In the genomic region with DNA sequence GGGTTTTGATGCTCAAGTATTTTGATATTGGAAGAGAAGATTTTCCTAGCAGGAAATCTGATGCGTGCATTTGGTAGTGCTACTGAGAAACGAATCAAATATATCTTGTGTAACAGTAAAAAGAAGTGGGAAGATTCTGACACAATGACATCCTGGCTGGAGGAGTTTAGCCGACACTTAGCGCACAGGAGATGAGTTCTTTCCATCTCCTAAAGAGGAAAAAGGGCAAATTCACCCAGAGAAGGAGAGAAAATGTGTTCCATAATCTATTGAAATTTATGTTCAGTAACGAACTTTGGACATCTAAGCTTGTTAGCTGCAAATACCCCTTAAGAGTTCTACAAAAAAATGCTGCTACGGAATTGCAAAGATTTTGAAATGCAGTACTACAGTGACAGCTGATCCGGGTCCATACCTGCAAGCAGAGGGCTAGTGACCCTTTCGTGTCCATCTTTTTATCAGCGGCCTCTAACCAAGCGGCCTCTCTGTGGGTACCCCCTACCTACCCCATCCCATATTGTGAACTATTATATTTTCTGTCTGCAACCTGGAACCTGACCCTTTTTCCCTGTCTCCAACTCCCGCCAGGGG, we compare ENCODE assay signal across 8 cellular contexts. TPM values are rescaled to one million over a fixed set of nuclear protein-coding genes. Genes with fewer than 3 reads are reported as not detected.
A peak's percentile ranks its signal among the peaks of the same experiment; 100 is the strongest.
DNase-seq lines count a peak whose midpoint lies in the region; ATAC-seq and TF ChIP-seq lines count a peak whose summit lies in the region.

No MANE protein-coding gene starts in this region.

- peaks cover 16% of the 10 kb centered on the region for H3K36me3 ChIP-seq in iPS-15b (ENCODE audit: control insufficient read depth, insufficient read depth, low read length)

- H3K27me3 ChIP-seq in iPS-15b (ENCODE audit: control insufficient read depth, insufficient read depth, low read length): no peaks in the 10 kb centered on the region

- H3K4me3 ChIP-seq in HFF-Myc (replicated peaks; ENCODE audit: low read depth, low read length) (peak overlapping the region; percentile 78), iPS-15b (ENCODE audit: low read depth, low read length) (peak overlapping the region; percentile 77)

- no peaks in the 10 kb centered on the region for H3K27me3 Mint-ChIP-seq in activated CD8-positive, alpha-beta T cell treated with anti-CD3 and anti-CD28 coated beads, Interleukin-2, amount 10 ng/mL, durations not matched to agents 7 days and 5 days (ENCODE audit: low read depth)
- no peaks in the 10 kb centered on the region for H3K27me3 Mint-ChIP-seq in stimulated activated memory B cell treated with anti-CD40 and anti-IgM and Interleukin-4, amounts not matched to agents 10 μg/mL and 1 μg/mL and 100 μg/mL, for 72 hours

- peak overlapping the region; percentile 90 for H3K4me3 Mint-ChIP-seq in activated CD8-positive, alpha-beta T cell treated with anti-CD3 and anti-CD28 coated beads, Interleukin-2, amount 10 ng/mL, durations not matched to agents 7 days and 5 days
- H3K4me3 Mint-ChIP-seq in stimulated activated memory B cell treated with anti-CD40 and anti-IgM and Interleukin-4, amounts not matched to agents 10 μg/mL and 1 μg/mL and 100 μg/mL, for 72 hours: peak overlapping the region; percentile 93

- POLR2A ChIA-PET in activated CD8-positive, alpha-beta T cell treated with anti-CD3 and anti-CD28 coated beads, Interleukin-2, amount 10 ng/mL, durations not matched to agents 7 days and 5 days (lab: Charles Lee): interaction anchor here (1.0 to 5.6 kb wide), 8 partner anchors 11 to 72 kb away, joined by 3 to 49 read pairs (median 14); partner anchors contain the start of gene CLDND1

- H3K9me3 ChIP-seq in iPS-15b (ENCODE audit: control insufficient read depth, insufficient read depth, low read length): no peaks in the 10 kb centered on the region

- H3K36me3 Mint-ChIP-seq in activated CD8-positive, alpha-beta T cell treated with anti-CD3 and anti-CD28 coated beads, Interleukin-2, amount 10 ng/mL, durations not matched to agents 7 days and 5 days (ENCODE audit: low read depth): peaks cover 49% of the 10 kb centered on the region
- H3K36me3 Mint-ChIP-seq in stimulated activated memory B cell treated with anti-CD40 and anti-IgM and Interleukin-4, amounts not matched to agents 10 μg/mL and 1 μg/mL and 100 μg/mL, for 72 hours: peaks cover 20% of the 10 kb centered on the region

- peaks cover 56% of the 10 kb centered on the region for H3K4me1 Mint-ChIP-seq in activated CD8-positive, alpha-beta T cell treated with anti-CD3 and anti-CD28 coated beads, Interleukin-2, amount 10 ng/mL, durations not matched to agents 7 days and 5 days (ENCODE audit: low read depth)
- H3K4me1 Mint-ChIP-seq in stimulated activated memory B cell treated with anti-CD40 and anti-IgM and Interleukin-4, amounts not matched to agents 10 μg/mL and 1 μg/mL and 100 μg/mL, for 72 hours: peaks cover 42% of the 10 kb centered on the region

- H3K9ac ChIP-seq in iPS-15b (ENCODE audit: low read depth, low read length): peak overlapping the region; percentile 41

- peak overlapping the region; percentile 88 for H3K27ac Mint-ChIP-seq in activated CD8-positive, alpha-beta T cell treated with anti-CD3 and anti-CD28 coated beads, Interleukin-2, amount 10 ng/mL, durations not matched to agents 7 days and 5 days
- peak overlapping the region; percentile 86 for H3K27ac Mint-ChIP-seq in stimulated activated memory B cell treated with anti-CD40 and anti-IgM and Interleukin-4, amounts not matched to agents 10 μg/mL and 1 μg/mL and 100 μg/mL, for 72 hours

- no peaks in the 10 kb centered on the region for H3K9me3 Mint-ChIP-seq in activated CD8-positive, alpha-beta T cell treated with anti-CD3 and anti-CD28 coated beads, Interleukin-2, amount 10 ng/mL, durations not matched to agents 7 days and 5 days (ENCODE audit: insufficient read depth)
- no peaks in the 10 kb centered on the region for H3K9me3 Mint-ChIP-seq in stimulated activated memory B cell treated with anti-CD40 and anti-IgM and Interleukin-4, amounts not matched to agents 10 μg/mL and 1 μg/mL and 100 μg/mL, for 72 hours

- CTCF ChIA-PET in activated CD8-positive, alpha-beta T cell treated with anti-CD3 and anti-CD28 coated beads, Interleukin-2, amount 10 ng/mL, durations not matched to agents 7 days and 5 days (lab: Charles Lee): interaction anchor here (0.7 to 6.9 kb wide), 11 partner anchors 9 to 552 kb away, joined by 3 to 40 read pairs (median 4); partner anchors contain the start of gene CLDND1

- no peak for DNase-seq in HFF-Myc (ENCODE audit: extremely low read depth, low read depth)
- no peak for DNase-seq in activated CD8-positive, alpha-beta T cell treated with anti-CD3 and anti-CD28 coated beads, Interleukin-2, amount 10 ng/mL, durations not matched to agents 7 days and 5 days
- DNase-seq in HCEC 1CT: no peak
- DNase-seq in NCI-H2107 treated with DMSO at 0.1 percent for 48 hours (lab: John Stamatoyannopoulos, UW; ENCODE audit: unreplicated experiment): no peak

- H3K4me1 ChIP-seq in iPS-15b (ENCODE audit: control insufficient read depth, insufficient read depth, low read length): peaks cover 6% of the 10 kb centered on the region

- TF ChIP-seq CTCF in HFF-Myc (IDR thresholded peaks at IDR 0.05; ENCODE audit: low read depth, low read length, missing control alignments): no peak

- ATAC-seq in activated CD8-positive, alpha-beta T cell treated with anti-CD3 and anti-CD28 coated beads, Interleukin-2, amount 10 ng/mL, durations not matched to agents 7 days and 5 days: no peak
- ATAC-seq in stimulated activated memory B cell treated with anti-CD40 and anti-IgM and Interleukin-4, amounts not matched to agents 10 μg/mL and 1 μg/mL and 100 μg/mL, for 72 hours: no peak
- ATAC-seq in HG02938 (IDR thresholded peaks at IDR 0.05; ENCODE audit: unreplicated experiment) (no peak), GM21390 (IDR thresholded peaks at IDR 0.05; ENCODE audit: unreplicated experiment) (no peak)

RNA-seq across cellular contexts. Expression of gene CPOX, which starts 1.0 kb away (rescaled TPM):
- 10 to 100 TPM; 63.8 to 65.3 TPM for total RNA-seq in activated CD8-positive, alpha-beta T cell treated with anti-CD3 and anti-CD28 coated beads, Interleukin-2, amount 10 ng/mL, durations not matched to agents 7 days and 5 days
